In genomic region chr3:11636372-11636760, GRCh38 we compare ENCODE assay signal across 18 cellular contexts. TPM values are rescaled to one million over a fixed set of nuclear protein-coding genes. Genes with fewer than 3 reads are reported as not detected.
DNase-seq lines count a peak whose midpoint lies in the region; ATAC-seq and TF ChIP-seq lines count a peak whose summit lies in the region.
"Had no signal": no experiment of that assay in that cellular context is flagged by ENCODE, and none has a peak within 500 bp of the region (broad histone marks: within the 10 kb centered on the region; RNA-seq: fewer than 3 reads in every experiment).

No MANE protein-coding gene starts in this region.

- intact Hi-C loops in sigmoid colon (cut with DNase I): no loop called here
- intact Hi-C loops in Calu3 (cut with micrococcal nuclease; ENCODE audit: unreplicated experiment): no loop called here
- intact Hi-C loops in lower leg skin (cut with DNase I; ENCODE audit: low total_unique reads): no loop called here

- DNase-seq in GM23248 (peak; percentile 37), T-cell (no peak), foreskin melanocyte (peak; percentile 80), sigmoid colon (no peak), Calu3 (no peak), lower leg skin (ENCODE audit: low spot score in 2 of 2) (no peak), HCEC 1CT (no peak), D341Med (ENCODE audit: low spot score) (no peak)
- DNase-seq: activated CD4-positive, alpha-beta T cell treated with anti-CD3 and anti-CD28 coated beads, Interleukin-2, amount 10 ng/mL, durations not matched to agents 7 days and 5 days; activated naive CD8-positive, alpha-beta T cell treated with anti-CD3 and anti-CD28 coated beads, Interleukin-2, amount 10 ng/mL, durations not matched to agents 7 days and 5 days; endodermal cell; foreskin keratinocyte; NCI-H1436; NCI-H345; pancreas; spleen; stimulated activated naive CD4-positive, alpha-beta T cell had no signal

- H3K4me3 Mint-ChIP-seq in T-cell (peak overlapping the region in 1 of 3 donors; percentile 100), Calu3 (ENCODE audit: low read depth, unreplicated experiment) (no peak overlapping the region)
- H3K4me3 Mint-ChIP-seq: activated CD4-positive, alpha-beta T cell treated with anti-CD3 and anti-CD28 coated beads, Interleukin-2, amount 10 ng/mL, durations not matched to agents 7 days and 5 days; activated naive CD8-positive, alpha-beta T cell treated with anti-CD3 and anti-CD28 coated beads, Interleukin-2, amount 10 ng/mL, durations not matched to agents 7 days and 5 days; central memory CD8-positive, alpha-beta T cell; endodermal cell had no signal

- WGBS in GM23248 (ENCODE audit: low coverage in 1 of 2, low lambda C conversion rate in 2 of 2, missing lambda C conversion rate in 2 of 2), 2 experiments: 20 to 23% methylated on average over 3 of the region's 3 CpGs
- 46 to 64% methylated on average over 3 of the region's 3 CpGs for WGBS in sigmoid colon, 2 donors
- 26 to 40% methylated on average over 3 of the region's 3 CpGs for WGBS in lower leg skin, 2 donors

- H3K27me3 Mint-ChIP-seq in T-cell: no peaks in the 10 kb centered on the region
- H3K27me3 Mint-ChIP-seq in Calu3 (ENCODE audit: unreplicated experiment): no peaks in the 10 kb centered on the region
- H3K27me3 Mint-ChIP-seq: activated CD4-positive, alpha-beta T cell treated with anti-CD3 and anti-CD28 coated beads, Interleukin-2, amount 10 ng/mL, durations not matched to agents 7 days and 5 days; activated naive CD8-positive, alpha-beta T cell treated with anti-CD3 and anti-CD28 coated beads, Interleukin-2, amount 10 ng/mL, durations not matched to agents 7 days and 5 days; central memory CD8-positive, alpha-beta T cell had no signal

- H3K36me3 Mint-ChIP-seq in T-cell (peaks cover 7% of the 10 kb centered on the region), Calu3 (ENCODE audit: insufficient read depth, unreplicated experiment) (peaks cover 2% of the 10 kb centered on the region)

- H3K79me2 ChIP-seq in GM23248 (ENCODE audit: insufficient read depth): peaks cover 100% of the 10 kb centered on the region

- CTCF ChIA-PET in T-cell (lab: Charles Lee) (interaction anchor here (0.6 to 1.4 kb wide), 2 partner anchors 12 to 269 kb away, joined by 3 to 4 read pairs; no protein-coding TSS in a partner anchor), Calu3 (lab: Charles Lee) (interaction anchor here (0.5 kb wide), 1 partner anchor 258 kb away, joined by 8 read pairs; no protein-coding TSS in a partner anchor)

- H3K27ac ChIP-seq in GM23248: peak overlapping the region; percentile 100
- H3K27ac ChIP-seq in sigmoid colon: peak overlapping the region; percentile 74 to 97 (median 90)
- H3K27ac ChIP-seq: foreskin keratinocyte, pancreas had no signal

- peak overlapping the region; percentile 100; the same call in 1 of the 2 replicates for H3K9ac ChIP-seq in GM23248

- POLR2A ChIA-PET in T-cell (lab: Charles Lee): interaction anchor here (0.5 to 0.6 kb wide), 2 partner anchors 175 to 191 kb away, joined by 3 read pairs; no protein-coding TSS in a partner anchor

- H3K27ac Mint-ChIP-seq in T-cell (peak overlapping the region; percentile 16 to 18), Calu3 (ENCODE audit: unreplicated experiment) (no peak overlapping the region)
- H3K27ac Mint-ChIP-seq: activated CD4-positive, alpha-beta T cell treated with anti-CD3 and anti-CD28 coated beads, Interleukin-2, amount 10 ng/mL, durations not matched to agents 7 days and 5 days; activated naive CD8-positive, alpha-beta T cell treated with anti-CD3 and anti-CD28 coated beads, Interleukin-2, amount 10 ng/mL, durations not matched to agents 7 days and 5 days; endodermal cell had no signal

- H3K4me2 ChIP-seq in GM23248 (ENCODE audit: unreplicated experiment): peak overlapping the region; percentile 91

- in situ Hi-C loops in GM23248 (cut with MboI): no loop called here

- H3K4me3 ChIP-seq in GM23248: peak overlapping the region; percentile 66; the same call in 1 of the 2 replicates
- no peak overlapping the region for H3K4me3 ChIP-seq in sigmoid colon
- H3K4me3 ChIP-seq in lower leg skin (ENCODE audit: low read depth, poor library complexity, severe bottlenecking): no peak overlapping the region
- H3K4me3 ChIP-seq: pancreas, spleen had no signal

- no peak for TF ChIP-seq POLR2A in sigmoid colon (IDR thresholded peaks at IDR 0.05)
- TF ChIP-seq POLR2A in lower leg skin (IDR thresholded peaks at IDR 0.05): no peak

- TF ChIP-seq CTCF in sigmoid colon (IDR thresholded peaks at IDR 0.05) (no peak), Calu3 (IDR thresholded peaks at IDR 0.05; ENCODE audit: unreplicated experiment) (no peak), lower leg skin (IDR thresholded peaks at IDR 0.05) (no peak)

- H3K4me1 Mint-ChIP-seq in T-cell: peaks cover 95 to 98% (median 95%) of the 10 kb centered on the region in 3 donors
- peaks cover 3% of the 10 kb centered on the region for H3K4me1 Mint-ChIP-seq in Calu3 (ENCODE audit: low read depth, unreplicated experiment)

- H3F3A ChIP-seq in GM23248 (ENCODE audit: insufficient read depth): peaks cover 42% of the 10 kb centered on the region

- H3K9me3 Mint-ChIP-seq in T-cell (no peaks in the 10 kb centered on the region), Calu3 (ENCODE audit: low read depth, unreplicated experiment) (no peaks in the 10 kb centered on the region)
- H3K9me3 Mint-ChIP-seq: activated CD4-positive, alpha-beta T cell treated with anti-CD3 and anti-CD28 coated beads, Interleukin-2, amount 10 ng/mL, durations not matched to agents 7 days and 5 days; activated naive CD8-positive, alpha-beta T cell treated with anti-CD3 and anti-CD28 coated beads, Interleukin-2, amount 10 ng/mL, durations not matched to agents 7 days and 5 days; central memory CD8-positive, alpha-beta T cell; endodermal cell had no signal

- peaks cover 65% of the 10 kb centered on the region for H3K4me1 ChIP-seq in GM23248 (ENCODE audit: insufficient read depth)
- H3K4me1 ChIP-seq in sigmoid colon: peaks cover 0 to 100% (median 97%) of the 10 kb centered on the region in 4 donors

- no peak for TF ChIP-seq EP300 in sigmoid colon (IDR thresholded peaks at IDR 0.05)

- H3K36me3 ChIP-seq in GM23248 (ENCODE audit: low read depth): no peaks in the 10 kb centered on the region
- no peaks in the 10 kb centered on the region for H3K36me3 ChIP-seq in sigmoid colon
- H3K36me3 ChIP-seq: pancreas had no signal

- H3K27me3 ChIP-seq in GM23248 (replicated peaks; ENCODE audit: insufficient read depth) (no peaks in the 10 kb centered on the region), sigmoid colon (no peaks in the 10 kb centered on the region)
- H3K27me3 ChIP-seq: foreskin keratinocyte, pancreas, spleen had no signal

- ATAC-seq in T-cell (replicated peaks in 1 of 4): no peak
- ATAC-seq: foreskin keratinocyte had no signal

- H3K9me3 ChIP-seq in GM23248 (ENCODE audit: low read depth) (no peaks in the 10 kb centered on the region), sigmoid colon (no peaks in the 10 kb centered on the region)
- H3K9me3 ChIP-seq: pancreas, spleen had no signal

- H4K20me1 ChIP-seq in GM23248 (ENCODE audit: insufficient read depth): no peaks in the 10 kb centered on the region

- BruUV-seq in Calu3 (replicated peaks; lab: Mats Ljungman, UMichigan): no TSS peak

- H3K9me2 ChIP-seq in GM23248 (ENCODE audit: insufficient read depth): no peaks in the 10 kb centered on the region

- H2AFZ ChIP-seq in GM23248: no peak overlapping the region

RNA-seq across cellular contexts. Expression of gene VGLL4, which starts 7.3 kb away (rescaled TPM):
- 46.5 and 54.9 TPM in 2 replicates for total RNA-seq in GM23248 (2014; rRNA removed; shearing (Covaris generic))
- polyA plus RNA-seq in GM23248 (2016; fragmentation: Nextera tagmentation; extraction: Ambion mirVana) (30.9 and 32.4 TPM in 2 replicates), sigmoid colon (10 to 100 TPM; 27.0 to 41.5 (median 29.4) TPM)
- total RNA-seq in T-cell (10 to 100 TPM; 24.7 to 33.4 (median 28.4) TPM), sigmoid colon (10 to 100 TPM; 26.4 to 56.5 (median 50.5) TPM), Calu3 (2022) (49.1 and 51.3 TPM in 2 replicates), lower leg skin (100 to 1,000 TPM in 1 of 4 donors, 10 to 100 TPM in 3; 59.5 to 117 (median 80.9) TPM)

Comparison
In these comparisons a context has a peak if more than half of its experiments do, and no peak if none do; other contexts are left out.
1. DNase-seq: peak in GM23248 (single experiment) and foreskin melanocyte (single experiment); none in T-cell (0 of 34), sigmoid colon (single experiment), Calu3 (single experiment), lower leg skin (0 of 2), HCEC 1CT (single experiment) and D341Med (single experiment).